Comparison of ENCODE assay signal across 9 cellular contexts in genomic region chr14:68250950-68251765, GRCh38.
DNase-seq lines count a peak whose midpoint lies in the region; ATAC-seq and TF ChIP-seq lines count a peak whose summit lies in the region.
"Had no signal": no experiment of that assay in that cellular context is flagged by ENCODE, and none has a peak within 500 bp of the region (broad histone marks: within the 10 kb centered on the region; RNA-seq: fewer than 3 reads in every experiment).

No MANE protein-coding gene starts in this region.

- no peaks in the 10 kb centered on the region for H3K9me3 ChIP-seq in DOHH2 (ENCODE audit: control insufficient read depth, insufficient read depth, low read length)
- no peaks in the 10 kb centered on the region for H3K9me3 ChIP-seq in colonic mucosa
- H3K9me3 ChIP-seq in parathyroid adenoma (ENCODE audit: control insufficient read depth, low read length): no peaks in the 10 kb centered on the region
- no peaks in the 10 kb centered on the region for H3K9me3 ChIP-seq in Karpas-422 (ENCODE audit: low read length)

- peaks cover 96% of the 10 kb centered on the region for H3K4me1 ChIP-seq in DOHH2 (ENCODE audit: control insufficient read depth, low read length)
- H3K4me1 ChIP-seq in colonic mucosa: peaks cover 21% of the 10 kb centered on the region
- H3K4me1 ChIP-seq in parathyroid adenoma: peaks cover 14% of the 10 kb centered on the region
- H3K4me1 ChIP-seq in Karpas-422 (ENCODE audit: low read length): peaks cover 5% of the 10 kb centered on the region; the same call in 1 of the 2 replicates

- intact Hi-C loops in colonic mucosa (cut with DNase I): loop anchor here (2.0 to 10.0 kb wide), 2 partner anchors 54 to 566 kb away; no protein-coding TSS in a partner anchor

- H3K4me2 ChIP-seq in DOHH2 (ENCODE audit: low read length): peak overlapping the region; percentile 62
- no peak overlapping the region for H3K4me2 ChIP-seq in parathyroid adenoma (ENCODE audit: low read length)
- no peak overlapping the region for H3K4me2 ChIP-seq in Karpas-422 (ENCODE audit: low read depth, low read length, poor library complexity, severe bottlenecking)

- peak overlapping the region; percentile 5 for H2AFZ ChIP-seq in parathyroid adenoma
- H2AFZ ChIP-seq in Karpas-422 (ENCODE audit: low read length): no peak overlapping the region

- peak; percentile 35 for TF ChIP-seq CTCF in DOHH2 (IDR thresholded peaks at IDR 0.05; ENCODE audit: low read depth, low read length, poor library complexity, severe bottlenecking)
- no peak for TF ChIP-seq CTCF in colonic mucosa (IDR thresholded peaks at IDR 0.05)
- TF ChIP-seq CTCF in parathyroid adenoma (IDR thresholded peaks at IDR 0.05): peak; percentile 13

- peaks cover 36 to 56% (median 53%) of the 10 kb centered on the region in 3 donors for H3K4me1 Mint-ChIP-seq in IgD-negative memory B cell
- peaks cover 4% of the 10 kb centered on the region for H3K4me1 Mint-ChIP-seq in activated CD8-positive, alpha-beta memory T cell treated with anti-CD3 and anti-CD28 coated beads, Interleukin-2, amount 10 ng/mL, durations not matched to agents 7 days and 5 days

- no peaks in the 10 kb centered on the region for H3K27me3 Mint-ChIP-seq in IgD-negative memory B cell
- peaks cover 2% of the 10 kb centered on the region for H3K27me3 Mint-ChIP-seq in activated CD8-positive, alpha-beta memory T cell treated with anti-CD3 and anti-CD28 coated beads, Interleukin-2, amount 10 ng/mL, durations not matched to agents 7 days and 5 days

- H3K9ac ChIP-seq in colonic mucosa (ENCODE audit: low read depth in 2 of 2, low read length in 2 of 2) (peak overlapping the region in 1 of 2 donors; percentile 13), parathyroid adenoma (no peak overlapping the region), Karpas-422 (ENCODE audit: low read length) (no peak overlapping the region)

- no peaks in the 10 kb centered on the region for H3K9me3 Mint-ChIP-seq in IgD-negative memory B cell
- H3K9me3 Mint-ChIP-seq in activated CD8-positive, alpha-beta memory T cell treated with anti-CD3 and anti-CD28 coated beads, Interleukin-2, amount 10 ng/mL, durations not matched to agents 7 days and 5 days (ENCODE audit: low read depth): no peaks in the 10 kb centered on the region

- DNase-seq in colonic mucosa (no peak), NAMALWA (ENCODE audit: low spot score) (no peak), NCI-H1930 (lab: John Stamatoyannopoulos, UW) (no peak), Karpas-422 (no peak)
- DNase-seq in activated CD8-positive, alpha-beta memory T cell treated with anti-CD3 and anti-CD28 coated beads, Interleukin-2, amount 10 ng/mL, durations not matched to agents 7 days and 5 days: no peak
- DNase-seq: foreskin fibroblast had no signal

- CTCF ChIA-PET in activated CD8-positive, alpha-beta memory T cell treated with anti-CD3 and anti-CD28 coated beads, Interleukin-2, amount 10 ng/mL, durations not matched to agents 7 days and 5 days (lab: Charles Lee): interaction anchor here (0.9 to 8.5 kb wide), 8 partner anchors 9 to 593 kb away, joined by 3 to 72 read pairs (median 4); no protein-coding TSS in a partner anchor

- no peak for ATAC-seq in activated CD8-positive, alpha-beta memory T cell treated with anti-CD3 and anti-CD28 coated beads, Interleukin-2, amount 10 ng/mL, durations not matched to agents 7 days and 5 days

- H3K9me2 ChIP-seq in DOHH2 (replicated peaks; ENCODE audit: control insufficient read depth, low read length) (no peaks in the 10 kb centered on the region), Karpas-422 (replicated peaks; ENCODE audit: insufficient read depth, low read length) (no peaks in the 10 kb centered on the region)

- H3K27ac ChIP-seq in DOHH2 (ENCODE audit: low read depth, low read length) (peak overlapping the region; percentile 74), colonic mucosa (peak overlapping the region; percentile 75), parathyroid adenoma (no peak overlapping the region), Karpas-422 (ENCODE audit: low read length) (no peak overlapping the region)

- H3F3A ChIP-seq in DOHH2 (ENCODE audit: control insufficient read depth, insufficient read depth): peaks cover 7% of the 10 kb centered on the region

- H3K36me3 ChIP-seq in DOHH2 (ENCODE audit: control insufficient read depth, low read length) (no peaks in the 10 kb centered on the region), colonic mucosa (no peaks in the 10 kb centered on the region), parathyroid adenoma (ENCODE audit: control insufficient read depth, insufficient read depth, low read length) (no peaks in the 10 kb centered on the region), Karpas-422 (ENCODE audit: insufficient read depth, low read length) (no peaks in the 10 kb centered on the region)

- H3K4me3 ChIP-seq in DOHH2 (ENCODE audit: low read length) (peak overlapping the region; percentile 47), colonic mucosa (no peak overlapping the region), parathyroid adenoma (ENCODE audit: low read depth, low read length) (no peak overlapping the region), Karpas-422 (ENCODE audit: low read length) (no peak overlapping the region)

- H3K79me2 ChIP-seq in DOHH2 (ENCODE audit: control insufficient read depth, low read length): no peaks in the 10 kb centered on the region
- H3K79me2 ChIP-seq in parathyroid adenoma: no peaks in the 10 kb centered on the region
- H3K79me2 ChIP-seq in Karpas-422 (ENCODE audit: low read length): no peaks in the 10 kb centered on the region

- H3K27me3 ChIP-seq in DOHH2 (ENCODE audit: control insufficient read depth, low read length): no peaks in the 10 kb centered on the region
- no peaks in the 10 kb centered on the region for H3K27me3 ChIP-seq in colonic mucosa
- H3K27me3 ChIP-seq in parathyroid adenoma (ENCODE audit: control insufficient read depth, insufficient read depth, low read length): no peaks in the 10 kb centered on the region
- no peaks in the 10 kb centered on the region for H3K27me3 ChIP-seq in Karpas-422 (ENCODE audit: low read length)

- H3K27ac Mint-ChIP-seq in IgD-negative memory B cell: peak overlapping the region; percentile 30 to 65 (median 51)
- H3K27ac Mint-ChIP-seq in activated CD8-positive, alpha-beta memory T cell treated with anti-CD3 and anti-CD28 coated beads, Interleukin-2, amount 10 ng/mL, durations not matched to agents 7 days and 5 days: no peak overlapping the region

- no peaks in the 10 kb centered on the region for H3K36me3 Mint-ChIP-seq in IgD-negative memory B cell
- H3K36me3 Mint-ChIP-seq in activated CD8-positive, alpha-beta memory T cell treated with anti-CD3 and anti-CD28 coated beads, Interleukin-2, amount 10 ng/mL, durations not matched to agents 7 days and 5 days: no peaks in the 10 kb centered on the region

- H4K20me1 ChIP-seq in DOHH2 (ENCODE audit: control insufficient read depth, insufficient read depth, low read depth, low read length) (no peaks in the 10 kb centered on the region), Karpas-422 (ENCODE audit: insufficient read depth, low read depth, low read length) (0 out of 2 replicates have a peak, but pooled peaks cover 29% of the 10 kb centered on the region)

- H3K4me3 Mint-ChIP-seq in IgD-negative memory B cell: peak overlapping the region in 2 of 4 donors; percentile 17 to 74
- H3K4me3 Mint-ChIP-seq in activated CD8-positive, alpha-beta memory T cell treated with anti-CD3 and anti-CD28 coated beads, Interleukin-2, amount 10 ng/mL, durations not matched to agents 7 days and 5 days: no peak overlapping the region

Comparison
In these comparisons a context has a peak if more than half of its experiments do, and no peak if none do; other contexts are left out.
1. H3K27ac ChIP-seq: peak in DOHH2 (single experiment) and colonic mucosa (single experiment); none in parathyroid adenoma (single experiment) and Karpas-422 (single experiment).